8 cellular contexts compared by ENCODE assay signal in genomic region chr14:92646952-92647461, GRCh38.
DNase-seq lines count a peak whose midpoint lies in the region; ATAC-seq and TF ChIP-seq lines count a peak whose summit lies in the region.

No MANE protein-coding gene starts in this region.

- no peak overlapping the region for H3K4me3 ChIP-seq in AG04449 (ENCODE audit: low read depth, low read length)
- H3K4me3 ChIP-seq in HFF-Myc (replicated peaks; ENCODE audit: low read depth, low read length), result no peak overlapping the region
- no peak overlapping the region for H3K4me3 ChIP-seq in astrocyte of the spinal cord (ENCODE audit: low read depth, low read length)
- no peak overlapping the region for H3K4me3 ChIP-seq in muscle layer of colon (ENCODE audit: low read depth in 1 of 2, low read length in 2 of 2)

- no peak for ATAC-seq in HG03378 (IDR thresholded peaks at IDR 0.05; ENCODE audit: unreplicated experiment)

- peaks cover 11% of the 10 kb centered on the region for H3K36me3 ChIP-seq in muscle layer of colon (ENCODE audit: insufficient read depth, low read length)

- DNase-seq in AG04449 (ENCODE audit: low read depth, low spot score), result peak; percentile 98
- peak; percentile 33 for DNase-seq in HFF-Myc (ENCODE audit: extremely low read depth, low read depth)
- DNase-seq in astrocyte of the spinal cord (ENCODE audit: low read depth, low spot score), result peak; percentile 75
- no peak for DNase-seq in SW 1271 (lab: John Stamatoyannopoulos, UW)
- no peak for DNase-seq in NCI-H2171 treated with DMSO at 0.1 percent for 48 hours (lab: John Stamatoyannopoulos, UW)
- DNase-seq in GOT3 (lab: John Stamatoyannopoulos, UW), result no peak

- peak overlapping the region; percentile 54 for H3K9ac ChIP-seq in muscle layer of colon (ENCODE audit: low read length)

- peaks cover 58% of the 10 kb centered on the region for H3K4me1 ChIP-seq in muscle layer of colon (ENCODE audit: insufficient read depth, low read length)

- no peak for TF ChIP-seq CTCF in AG04449 (IDR thresholded peaks at IDR 0.05; ENCODE audit: insufficient read depth, low read length, missing control alignments)
- no peak for TF ChIP-seq CTCF in HFF-Myc (IDR thresholded peaks at IDR 0.05; ENCODE audit: low read depth, low read length, missing control alignments)
- no peak for TF ChIP-seq CTCF in astrocyte of the spinal cord (IDR thresholded peaks at IDR 0.05; ENCODE audit: low read depth, low read length)

- in situ Hi-C loops in astrocyte of the spinal cord (cut with HindIII; ENCODE audit: low sequenced_read_pairs), result no loop called here

- no peaks in the 10 kb centered on the region for H3K27me3 ChIP-seq in muscle layer of colon (ENCODE audit: control insufficient read depth in 1 of 2, insufficient read depth in 2 of 2, low read length in 2 of 2)

- POLR2A ChIA-PET in AG04449 (lab: Yijun Ruan, JAX), result interaction anchor here (1.6 to 2.1 kb wide), 2 partner anchors 22 to 84 kb away, joined by 3 to 14 read pairs; no protein-coding TSS in a partner anchor

- no peaks in the 10 kb centered on the region for H3K9me3 ChIP-seq in muscle layer of colon (ENCODE audit: low read length)

- CTCF ChIA-PET in AG04449 (lab: Yijun Ruan, JAX), result interaction anchor here (0.6 to 1.2 kb wide), 2 partner anchors 10 to 1066 kb away, joined by 3 to 4 read pairs; no protein-coding TSS in a partner anchor

- H3K27ac ChIP-seq in muscle layer of colon (ENCODE audit: low read depth, low read length), result peak overlapping the region; percentile 83

Comparison
In these comparisons a context has a peak if more than half of its experiments do, and no peak if none do; other contexts are left out.
1. DNase-seq: peak in AG04449 (single experiment), HFF-Myc (single experiment) and astrocyte of the spinal cord (single experiment); none in SW 1271 (0 of 2), NCI-H2171 treated with DMSO at 0.1 percent for 48 hours (single experiment) and GOT3 (single experiment).